Comparison of ENCODE assay signal across 9 cellular contexts in the genomic region with DNA sequence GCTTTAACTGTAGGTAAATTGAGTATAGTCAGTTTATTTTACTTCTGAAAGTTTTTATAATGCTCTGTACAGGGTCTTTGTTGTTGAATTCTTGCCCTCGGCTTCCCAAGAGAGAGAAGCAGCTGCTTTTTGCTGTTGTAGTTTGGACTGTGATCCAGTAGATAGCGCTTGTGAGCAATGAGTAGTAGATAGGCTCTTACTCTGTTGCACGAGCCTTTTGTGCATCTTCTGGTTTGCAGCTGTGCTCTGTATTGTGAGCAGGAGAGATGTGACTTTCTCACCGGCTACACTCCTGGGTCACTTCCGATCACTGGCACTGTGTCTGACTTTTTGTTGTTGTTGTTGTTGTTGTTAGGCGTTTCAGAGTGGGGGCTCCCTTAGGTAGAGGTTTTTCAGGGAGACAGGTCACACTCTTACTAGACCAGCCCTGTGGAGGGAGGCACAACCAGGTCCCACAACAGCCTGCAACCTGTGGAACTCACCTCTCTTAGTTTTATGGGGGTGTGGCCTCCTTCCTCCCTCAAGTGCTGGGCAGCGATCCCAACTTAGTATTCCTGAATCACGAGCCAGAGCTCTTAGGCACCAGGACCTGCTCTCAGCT.
DNase-seq lines count a peak whose midpoint lies in the region; ATAC-seq, FAIRE-seq and TF ChIP-seq lines count a peak whose summit lies in the region.
"Had no signal": no experiment of that assay in that cellular context is flagged by ENCODE, and none has a peak within 500 bp of the region (broad histone marks: within the 10 kb centered on the region; RNA-seq: fewer than 3 reads in every experiment).

No MANE protein-coding gene starts in this region.

- no peak overlapping the region for H3K9ac ChIP-seq in H1 (replicated peaks in 1 of 4; ENCODE audit: extremely low read depth in 1 of 4, low read depth in 3 of 4, low read length in 3 of 4)

- POLR2A ChIA-PET in H1 (lab: Charles Lee; ENCODE audit: partially characterized antibody): no interaction called here

- TF ChIP-seq POLR2A in H1 (IDR thresholded peaks at IDR 0.05; ENCODE audit: control extremely low read depth in 1 of 2, low read depth in 2 of 2, low read length in 2 of 2): no peak

- no peak overlapping the region for H3K14ac ChIP-seq in H1 (ENCODE audit: insufficient read length)

- ATAC-seq in heart right ventricle: no peak
- ATAC-seq in HG02973 (IDR thresholded peaks at IDR 0.05; ENCODE audit: unreplicated experiment): peak; percentile 95
- ATAC-seq in upper lobe of right lung: peak; percentile 78

- no peak overlapping the region for H2AK5ac ChIP-seq in H1 (ENCODE audit: low read depth, low read length)

- intact Hi-C loops in heart right ventricle (cut with DNase I) (no loop called here), upper lobe of right lung (cut with DNase I) (no loop called here)

- peak; percentile 80 to 91 for TF ChIP-seq RAD21 in H1 (IDR thresholded peaks at IDR 0.05 in 1 of 2, conservative IDR thresholded peaks at IDR 0.05 in 1 of 2; ENCODE audit: low read depth in 2 of 2, low read length in 2 of 2)

- H4K91ac ChIP-seq in H1 (replicated peaks; ENCODE audit: insufficient read length, low read length): no peak overlapping the region

- CTCF ChIA-PET in H1 (lab: Charles Lee; ENCODE audit: partially characterized antibody): interaction anchor here (0.6 to 2.4 kb wide), 38 partner anchors 9 to 781 kb away, joined by 3 to 19 read pairs (median 4); no protein-coding TSS in a partner anchor

- peak overlapping the region; percentile 48 for H2AFZ ChIP-seq in H1 (ENCODE audit: low read length)

- DNase-seq in heart right ventricle (no peak), right atrium auricular region (ENCODE audit: low spot score) (no peak), NCI-H526 treated with DMSO at 0.1 percent for 48 hours (lab: John Stamatoyannopoulos, UW) (peak; percentile 53), H1 (ENCODE audit: low read depth in 1 of 2, low spot score in 2 of 2) (peak; percentile 27 to 55), upper lobe of right lung (no peak), inferior parietal cortex (ENCODE audit: extremely low spot score) (no peak)
- DNase-seq in stimulated activated CD4-positive, alpha-beta T cell treated with anti-CD3 and anti-CD28 coated beads, Interleukin-1b, Interleukin-23, amount 100 ng/mL, for 48 hours: no peak

- TF ChIP-seq EP300 in H1 (IDR thresholded peaks at IDR 0.05; ENCODE audit: borderline replicate concordance in 1 of 2, low read depth in 2 of 2, low read length in 2 of 2): no peak

- H3K9me3 ChIP-seq in heart right ventricle: peaks cover 0 to 25% (median 0%) of the 10 kb centered on the region in 11 donors
- no peaks in the 10 kb centered on the region for H3K9me3 ChIP-seq in right atrium auricular region
- H3K9me3 ChIP-seq in H1 (ENCODE audit: insufficient read depth in 2 of 2, low read depth in 1 of 2, low read length in 1 of 2): peaks cover 0 to 3% of the 10 kb centered on the region in 2 experiments; a peak in 1 of 4 replicates
- H3K9me3 ChIP-seq in upper lobe of right lung: no peaks in the 10 kb centered on the region

- H2BK20ac ChIP-seq in H1 (ENCODE audit: low read length): no peak overlapping the region

- no peak overlapping the region for H3K4ac ChIP-seq in H1 (replicated peaks; ENCODE audit: insufficient read length, low read depth, low read length)

- no peaks in the 10 kb centered on the region for H3K4me1 ChIP-seq in heart right ventricle
- no peaks in the 10 kb centered on the region for H3K4me1 ChIP-seq in right atrium auricular region
- H3K4me1 ChIP-seq in H1 (replicated peaks in 1 of 4; ENCODE audit: control insufficient read depth in 3 of 4, insufficient read depth in 4 of 4, low read length in 3 of 4): no peaks in the 10 kb centered on the region
- no peaks in the 10 kb centered on the region for H3K4me1 ChIP-seq in upper lobe of right lung

- H3K4me3 ChIP-seq in heart right ventricle: no peak overlapping the region
- no peak overlapping the region for H3K4me3 ChIP-seq in right atrium auricular region
- H3K4me3 ChIP-seq in H1 (ENCODE audit: extremely low read depth in 1 of 4, insufficient read depth in 2 of 4, low read depth in 3 of 4, low read length in 4 of 4): no peak overlapping the region
- H3K4me3 ChIP-seq in upper lobe of right lung: no peak overlapping the region
- H3K4me3 ChIP-seq: cardiac muscle cell had no signal

- H3K27me3 ChIP-seq in heart right ventricle: no peaks in the 10 kb centered on the region
- H3K27me3 ChIP-seq in right atrium auricular region: no peaks in the 10 kb centered on the region
- H3K27me3 ChIP-seq in H1 (replicated peaks in 1 of 4; ENCODE audit: control insufficient read depth in 3 of 4, extremely low read depth in 1 of 4, insufficient read depth in 3 of 4, low read length in 3 of 4): no peaks in the 10 kb centered on the region
- no peaks in the 10 kb centered on the region for H3K27me3 ChIP-seq in upper lobe of right lung
- H3K27me3 ChIP-seq: cardiac muscle cell had no signal

- H2BK5ac ChIP-seq in H1 (ENCODE audit: low read depth, low read length): no peak overlapping the region

- H3K36me3 ChIP-seq in heart right ventricle (no peaks in the 10 kb centered on the region), right atrium auricular region (no peaks in the 10 kb centered on the region), H1 (ENCODE audit: control insufficient read depth in 2 of 4, insufficient read depth in 4 of 4, low read length in 3 of 4) (no peaks in the 10 kb centered on the region), upper lobe of right lung (no peaks in the 10 kb centered on the region)
- H3K36me3 ChIP-seq: cardiac muscle cell had no signal

- no peak overlapping the region for H4K5ac ChIP-seq in H1 (ENCODE audit: insufficient read length, low read depth, low read length)

- no peak overlapping the region for H4K8ac ChIP-seq in H1 (ENCODE audit: extremely low read depth, insufficient read depth, low read length)

- H3K56ac ChIP-seq in H1 (replicated peaks; ENCODE audit: insufficient read length, low read depth, low read length): no peak overlapping the region

- peak in 5 of 9 donors; percentile 7 to 40 (median 21) for TF ChIP-seq CTCF in heart right ventricle (IDR thresholded peaks at IDR 0.05)
- TF ChIP-seq CTCF in right atrium auricular region (IDR thresholded peaks at IDR 0.05): no peak
- peak in 2 of 3 experiments; percentile 64 to 78; a peak in 3 of 4 replicates for TF ChIP-seq CTCF in H1 (IDR thresholded peaks at IDR 0.05; ENCODE audit: control extremely low read depth in 1 of 3, insufficient read depth in 1 of 3, low read depth in 1 of 3, low read length in 3 of 3)
- TF ChIP-seq CTCF in upper lobe of right lung (IDR thresholded peaks at IDR 0.05): peak; percentile 40

- H3K27ac ChIP-seq in heart right ventricle: no peak overlapping the region
- no peak overlapping the region for H3K27ac ChIP-seq in right atrium auricular region
- H3K27ac ChIP-seq in H1 (ENCODE audit: low read depth, low read length): no peak overlapping the region
- no peak overlapping the region for H3K27ac ChIP-seq in upper lobe of right lung
- H3K27ac ChIP-seq: cardiac muscle cell had no signal

- no peak overlapping the region for H3K23ac ChIP-seq in H1 (ENCODE audit: insufficient read length)

- no peaks in the 10 kb centered on the region for H3K79me2 ChIP-seq in H1 (ENCODE audit: control insufficient read depth in 1 of 2, insufficient read depth in 2 of 2, low read length in 2 of 2)

- no peak overlapping the region for H2BK120ac ChIP-seq in H1 (replicated peaks; ENCODE audit: low read depth, low read length)

- WGBS in heart right ventricle, 2 donors: 42 to 44% methylated on average over 8 of the region's 8 CpGs
- WGBS in H1 (ENCODE audit: extremely low coverage in 1 of 2, insufficient coverage in 1 of 2, insufficient read length in 1 of 2, insufficient replicate concordance in 2 of 2, low coverage in 1 of 2, low lambda C conversion rate in 2 of 2, missing lambda C conversion rate in 1 of 2), 2 experiments: 51% methylated on average over 8 of the region's 8 CpGs; no CpG with 5 or more reads in 1 of the 2 experiments

- H3K23me2 ChIP-seq in H1 (ENCODE audit: low read depth, low read length): no peaks in the 10 kb centered on the region

- H4K20me1 ChIP-seq in H1 (replicated peaks in 1 of 2; ENCODE audit: control insufficient read depth in 1 of 2, insufficient read depth in 2 of 2, low read length in 2 of 2): no peaks in the 10 kb centered on the region

- H2BK15ac ChIP-seq in H1 (ENCODE audit: low read length): no peak overlapping the region

- H3K4me2 ChIP-seq in H1 (ENCODE audit: insufficient read depth in 1 of 2, low read depth in 2 of 2, low read length in 2 of 2): no peak overlapping the region

- no peak overlapping the region for H3K18ac ChIP-seq in H1 (ENCODE audit: extremely low read depth, low read length)

- H3K79me1 ChIP-seq in H1 (ENCODE audit: low read depth, low read length): no peaks in the 10 kb centered on the region

- H2BK12ac ChIP-seq in H1 (ENCODE audit: low read depth, low read length): 0 out of 2 replicates have a peak overlapping the region, but pooled peaks have one; percentile 60

- FAIRE-seq in H1 (lab: Jason Lieb, UNC): peak; percentile 97

TF ChIP-seq in H1, 55 proteins besides CTCF, POLR2A, EP300 and RAD21:
- TF ChIP-seq BCL11A (IDR thresholded peaks at IDR 0.05; ENCODE audit: low read depth in 2 of 2, low read length in 2 of 2) (no peak), RFX5 (IDR thresholded peaks at IDR 0.05; ENCODE audit: borderline replicate concordance, low read depth, low read length) (no peak)
TF ChIP-seq in H1: peak in this region for 0.

Comparison
In these comparisons a context has a peak if more than half of its experiments do, and no peak if none do; other contexts are left out.
1. CTCF ChIP-seq: peak in heart right ventricle (5 of 9), H1 (2 of 3) and upper lobe of right lung (single experiment); none in right atrium auricular region (0 of 2).
2. ATAC-seq: peak in HG02973 (single experiment) and upper lobe of right lung (single experiment); none in heart right ventricle (0 of 8).
3. DNase-seq: peak in NCI-H526 treated with DMSO at 0.1 percent for 48 hours (single experiment) and H1 (2 of 2); none in heart right ventricle (0 of 2), right atrium auricular region (single experiment), upper lobe of right lung (single experiment), stimulated activated CD4-positive, alpha-beta T cell treated with anti-CD3 and anti-CD28 coated beads, Interleukin-1b, Interleukin-23, amount 100 ng/mL, for 48 hours (single experiment) and inferior parietal cortex (single experiment).